16 cellular contexts compared by ENCODE assay signal in the genomic region with DNA sequence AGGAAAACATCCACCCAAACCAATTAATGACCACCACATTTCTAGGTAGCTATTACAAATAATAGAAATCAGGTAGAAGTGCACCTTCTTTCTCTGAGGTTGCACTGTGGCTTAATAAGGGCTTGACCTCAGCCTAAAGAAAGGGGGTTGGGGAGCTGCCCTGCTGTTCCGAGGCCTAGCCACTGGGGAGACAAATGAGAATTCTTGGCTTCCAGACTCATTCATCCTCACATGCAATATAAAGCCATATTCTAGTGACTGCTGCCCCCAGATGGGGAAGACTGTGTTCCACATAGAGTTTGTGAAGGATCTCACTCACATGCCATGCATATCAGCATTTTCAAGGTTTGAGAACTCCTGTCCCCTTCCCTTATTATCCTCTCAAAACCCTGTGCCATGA. TPM values are rescaled to one million over a fixed set of nuclear protein-coding genes. Genes with fewer than 3 reads are reported as not detected.
DNase-seq lines count a peak whose midpoint lies in the region; ATAC-seq, FAIRE-seq and TF ChIP-seq lines count a peak whose summit lies in the region.
"Had no signal": no experiment of that assay in that cellular context is flagged by ENCODE, and none has a peak within 500 bp of the region (broad histone marks: within the 10 kb centered on the region; RNA-seq: fewer than 3 reads in every experiment).

No MANE protein-coding gene starts in this region.

- TF ChIP-seq CTCF in pancreas (IDR thresholded peaks at IDR 0.05) = no peak

- H3K4me3 ChIP-seq in pancreas = no peak overlapping the region
- H3K4me3 ChIP-seq: BLaER1 treated with 17β-estradiol and CSF1 and Interleukin-3, amounts not matched to agents 10 nM and 100 nM; cardiac muscle cell; testis had no signal

- 40 to 62% methylated on average over 1 of the region's 1 CpG for WGBS in pancreas, 2 donors

- H3K27ac ChIP-seq in pancreas = no peak overlapping the region
- H3K27ac ChIP-seq: BLaER1 treated with 17β-estradiol and CSF1 and Interleukin-3, amounts not matched to agents 10 nM and 100 nM; cardiac muscle cell; epithelial cell of prostate; testis had no signal

- DNase-seq in Right ventricle myocardium superior (no peak), Right ventricle myocardium inferior (ENCODE audit: missing footprints) (no peak), NAMALWA (ENCODE audit: low spot score) (peak; percentile 23), UCSD-AML1 (lab: John Stamatoyannopoulos, UW; ENCODE audit: unreplicated experiment) (peak; percentile 40), pancreas (no peak), MV-4-11 (lab: John Stamatoyannopoulos, UW) (no peak), A172 (ENCODE audit: low spot score) (no peak)
- DNase-seq: activated CD4-positive, CD25-positive, alpha-beta regulatory T cell; testis had no signal

- H3K36me3 ChIP-seq in pancreas = no peaks in the 10 kb centered on the region
- H3K36me3 ChIP-seq: BLaER1 treated with 17β-estradiol and CSF1 and Interleukin-3, amounts not matched to agents 10 nM and 100 nM; cardiac muscle cell had no signal

- FAIRE-seq in pancreas (lab: Jason Lieb, UNC) = no peak
- FAIRE-seq: RCC 7860 had no signal

- no peaks in the 10 kb centered on the region for H3K27me3 ChIP-seq in pancreas
- H3K27me3 ChIP-seq: BLaER1 treated with 17β-estradiol and CSF1 and Interleukin-3, amounts not matched to agents 10 nM and 100 nM; cardiac muscle cell; testis had no signal

- ATAC-seq in Right ventricle myocardium superior (ENCODE audit: poor library complexity) (peak; percentile 50), Right ventricle myocardium inferior (no peak), pancreas (peak; percentile 36 to 73 (median 60)), HG02840 (IDR thresholded peaks at IDR 0.05; ENCODE audit: low FRiP score, unreplicated experiment) (no peak)

- no peaks in the 10 kb centered on the region for H3K9me3 ChIP-seq in pancreas
- H3K9me3 ChIP-seq: BLaER1 treated with 17β-estradiol and CSF1 and Interleukin-3, amounts not matched to agents 10 nM and 100 nM; testis had no signal

- peaks cover 0 to 5% (median 0%) of the 10 kb centered on the region in 3 donors for H3K4me1 ChIP-seq in pancreas
- H3K4me1 ChIP-seq: testis had no signal

- intact Hi-C loops in Right ventricle myocardium superior (cut with DNase I) (no loop called here), Right ventricle myocardium inferior (cut with DNase I) (loop anchor here (2.0 to 5.0 kb wide), 2 partner anchors 119 to 220 kb away; no protein-coding TSS in a partner anchor), pancreas (cut with DNase I) (no loop called here)

RNA-seq across cellular contexts. Expression of gene SAYSD1, which starts 22.9 kb away (rescaled TPM):
- total RNA-seq in Right ventricle myocardium superior (10.9 TPM), Right ventricle myocardium inferior (11.8 TPM), pancreas (10 to 100 TPM in 1 of 6 donors, 1 to 10 TPM in 5; 5.8 to 10.0 (median 7.5) TPM)
- polyA plus RNA-seq in pancreas = 10 to 100 TPM in 1 of 2 donors, 1 to 10 TPM in 1; 10.0 to 12.4 TPM
- 7.4 and 8.1 TPM in 2 replicates for total RNA-seq in A172 (2014; rRNA removed; shearing (Covaris generic))

RNA-seq across cellular contexts. Expression of gene GLP1R, which starts 43.5 kb away (rescaled TPM):
- total RNA-seq in Right ventricle myocardium superior (6.5 TPM), Right ventricle myocardium inferior (6.8 TPM), pancreas (1 to 10 TPM; 4.3 to 9.7 (median 7.6) TPM)
- polyA plus RNA-seq in pancreas = 1 to 10 TPM; 3.4 TPM
- not detected in 2 replicates for total RNA-seq in A172 (2014; rRNA removed; shearing (Covaris generic))
- total RNA-seq: mesothelial cell of epicardium, renal cortical epithelial cell had no signal

Comparison
In these comparisons a context has a peak if more than half of its experiments do, and no peak if none do; other contexts are left out.
1. ATAC-seq: peak in Right ventricle myocardium superior (single experiment) and pancreas (4 of 4); none in Right ventricle myocardium inferior (single experiment) and HG02840 (single experiment).
2. DNase-seq: peak in NAMALWA (single experiment) and UCSD-AML1 (single experiment); none in Right ventricle myocardium superior (single experiment), Right ventricle myocardium inferior (single experiment), pancreas (0 of 6), MV-4-11 (single experiment) and A172 (single experiment).